9 cellular contexts compared by ENCODE assay signal in the genomic region with DNA sequence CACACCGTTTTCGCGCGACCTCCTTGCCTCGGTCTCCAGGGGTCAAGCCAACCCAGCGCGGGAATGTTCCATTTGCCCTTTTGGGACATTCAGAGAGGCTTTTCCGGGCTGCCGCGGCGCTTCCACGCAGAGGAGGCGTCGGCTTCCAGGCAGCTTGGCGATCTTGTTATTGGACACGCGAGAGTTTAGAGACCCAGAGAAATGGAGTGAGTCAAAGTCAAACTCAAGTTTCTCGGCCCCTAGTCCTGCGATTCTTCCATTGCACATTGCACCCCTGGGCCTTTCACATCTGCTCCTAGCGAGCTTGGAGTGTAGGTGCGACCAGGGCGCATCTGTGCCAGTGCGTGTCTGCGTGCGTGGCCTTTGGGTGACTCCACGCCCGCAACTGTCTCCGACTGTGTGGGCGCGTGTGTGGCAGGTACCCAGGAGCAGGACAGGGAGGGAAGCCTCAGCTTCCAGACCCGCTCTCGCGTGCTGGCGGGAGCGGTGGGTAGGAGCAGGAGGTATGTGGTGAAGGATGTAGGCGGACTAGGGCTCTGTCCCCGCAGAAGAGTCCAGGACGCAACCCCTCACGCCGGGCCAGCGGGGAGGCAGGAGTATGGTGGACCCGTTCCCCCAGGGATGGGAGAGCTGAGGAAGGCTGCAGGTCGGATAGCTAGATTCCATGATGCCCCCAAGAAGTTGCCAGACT. TPM values are rescaled to one million over a fixed set of nuclear protein-coding genes. Genes with fewer than 3 reads are reported as not detected.
DNase-seq lines count a peak whose midpoint lies in the region; FAIRE-seq and TF ChIP-seq lines count a peak whose summit lies in the region.
"Had no signal": no experiment of that assay in that cellular context is flagged by ENCODE, and none has a peak within 500 bp of the region (broad histone marks: within the 10 kb centered on the region; RNA-seq: fewer than 3 reads in every experiment).

No MANE protein-coding gene starts in this region.

- no peak overlapping the region for H3K27ac ChIP-seq in SU-DHL-6 (ENCODE audit: low read depth, low read length)
- H3K27ac ChIP-seq in hepatocyte = no peak overlapping the region
- no peak overlapping the region for H3K27ac ChIP-seq in stomach smooth muscle (ENCODE audit: low read length)

- H3K36me3 ChIP-seq in SU-DHL-6 (ENCODE audit: low read length) (no peaks in the 10 kb centered on the region), hepatocyte (replicated peaks; ENCODE audit: insufficient read depth, low read depth) (no peaks in the 10 kb centered on the region), stomach smooth muscle (ENCODE audit: control insufficient read depth in 2 of 2, insufficient read depth in 2 of 2, low read length in 2 of 2) (no peaks in the 10 kb centered on the region)

- H3K27me3 ChIP-seq in SU-DHL-6 (ENCODE audit: low read length) (no peaks in the 10 kb centered on the region), hepatocyte (peaks cover 86% of the 10 kb centered on the region), stomach smooth muscle (ENCODE audit: control insufficient read depth in 1 of 2, insufficient read depth in 2 of 2, low read length in 2 of 2) (peaks cover 55 to 59% of the 10 kb centered on the region in 2 donors)

- peaks cover 35% of the 10 kb centered on the region for H3K4me1 Mint-ChIP-seq in activated T-cell treated with anti-CD3 and anti-CD28 coated beads, Interleukin-2, amount 50 U/mL, for 24 hours (ENCODE audit: low read depth)

- no peaks in the 10 kb centered on the region for H3K9me2 ChIP-seq in SU-DHL-6 (replicated peaks; ENCODE audit: insufficient read depth, low read length)
- no peaks in the 10 kb centered on the region for H3K9me2 ChIP-seq in hepatocyte (replicated peaks; ENCODE audit: insufficient read depth)

- no peaks in the 10 kb centered on the region for H3K9me3 Mint-ChIP-seq in activated T-cell treated with anti-CD3 and anti-CD28 coated beads, Interleukin-2, amount 50 U/mL, for 24 hours

- H3K27ac Mint-ChIP-seq in activated T-cell treated with anti-CD3 and anti-CD28 coated beads, Interleukin-2, amount 50 U/mL, for 24 hours = no peak overlapping the region

- DNase-seq in activated T-cell treated with anti-CD3 and anti-CD28 coated beads, Interleukin-2, amount 50 U/mL, for 24 hours = no peak
- no peak for DNase-seq in activated T-cell treated with anti-CD3 and anti-CD28 coated beads, Interleukin-2, amount 50 U/mL, for 1 hour
- no peak for DNase-seq in hepatocyte (ENCODE audit: low spot score)
- no peak for DNase-seq in NCI-H2081 (lab: John Stamatoyannopoulos, UW)
- DNase-seq in HTR-8/SVneo (ENCODE audit: insufficient read length, low spot score) = no peak
- no peak for DNase-seq in NCI-H2196 treated with DMSO at 0.1 percent for 48 hours (lab: John Stamatoyannopoulos, UW; ENCODE audit: unreplicated experiment)
- DNase-seq: GOT3 had no signal

- H2AFZ ChIP-seq in SU-DHL-6 (ENCODE audit: low read depth, low read length, severe bottlenecking) (peak overlapping the region; percentile 10), hepatocyte (peak overlapping the region; percentile 52)

- H3K9me3 ChIP-seq in SU-DHL-6 (ENCODE audit: insufficient read depth, low read length) (no peaks in the 10 kb centered on the region), hepatocyte (ENCODE audit: low read depth) (no peaks in the 10 kb centered on the region), stomach smooth muscle (ENCODE audit: control insufficient read depth in 2 of 2, low read length in 2 of 2) (no peaks in the 10 kb centered on the region)

- H3F3A ChIP-seq in SU-DHL-6 (ENCODE audit: insufficient read depth) = no peaks in the 10 kb centered on the region

- H3K4me2 ChIP-seq in SU-DHL-6 (ENCODE audit: low read depth, low read length, poor library complexity, severe bottlenecking) (peak overlapping the region; percentile 32), hepatocyte (peak overlapping the region; percentile 91)

- WGBS in hepatocyte (ENCODE audit: low lambda C conversion rate, missing lambda C conversion rate) = 12% methylated on average over 43 of the region's 43 CpGs

- TF ChIP-seq CTCF in SU-DHL-6 (IDR thresholded peaks at IDR 0.05; ENCODE audit: insufficient read depth, low read length, poor library complexity, severe bottlenecking) = no peak
- TF ChIP-seq CTCF in hepatocyte (IDR thresholded peaks at IDR 0.05; ENCODE audit: poor library complexity) = no peak

- no peak overlapping the region; the same call in 1 of the 2 replicates for H3K9ac ChIP-seq in SU-DHL-6 (ENCODE audit: low read length)
- H3K9ac ChIP-seq in stomach smooth muscle (ENCODE audit: low read length in 2 of 2) = no peak overlapping the region

- FAIRE-seq in HTR-8/SVneo (lab: Jason Lieb, UNC) = no peak

- H3K4me3 Mint-ChIP-seq in activated T-cell treated with anti-CD3 and anti-CD28 coated beads, Interleukin-2, amount 50 U/mL, for 24 hours = peak overlapping the region; percentile 52

- H3K79me2 ChIP-seq in SU-DHL-6 (ENCODE audit: insufficient read depth, low read length) = no peaks in the 10 kb centered on the region
- no peaks in the 10 kb centered on the region for H3K79me2 ChIP-seq in hepatocyte

- peaks cover 21% of the 10 kb centered on the region for H3K4me1 ChIP-seq in hepatocyte (ENCODE audit: insufficient read depth)
- H3K4me1 ChIP-seq in stomach smooth muscle (ENCODE audit: control insufficient read depth, insufficient read depth, low read length) = peaks cover 36% of the 10 kb centered on the region

- H4K20me1 ChIP-seq in SU-DHL-6 (ENCODE audit: low read depth, low read length) (no peaks in the 10 kb centered on the region), hepatocyte (ENCODE audit: insufficient read depth, poor library complexity, severe bottlenecking) (no peaks in the 10 kb centered on the region)

- H3K4me3 ChIP-seq in SU-DHL-6 (ENCODE audit: insufficient read depth, low read length, poor library complexity, severe bottlenecking) = no peak overlapping the region
- no peak overlapping the region for H3K4me3 ChIP-seq in hepatocyte
- H3K4me3 ChIP-seq in stomach smooth muscle (ENCODE audit: low read length in 2 of 2) = peak overlapping the region; percentile 56 to 64

- H3K27me3 Mint-ChIP-seq in activated T-cell treated with anti-CD3 and anti-CD28 coated beads, Interleukin-2, amount 50 U/mL, for 24 hours = peaks cover 78% of the 10 kb centered on the region

- H3K36me3 Mint-ChIP-seq in activated T-cell treated with anti-CD3 and anti-CD28 coated beads, Interleukin-2, amount 50 U/mL, for 24 hours (ENCODE audit: low read depth) = no peaks in the 10 kb centered on the region

RNA-seq across cellular contexts. Expression of gene SIX3, which starts 13.5 kb away (rescaled TPM):
- not detected in 2 replicates for total RNA-seq in hepatocyte
- not detected in 2 replicates for polyA plus RNA-seq in hepatocyte

RNA-seq across cellular contexts. Expression of gene SIX2, which starts 54.2 kb away (rescaled TPM):
- 0.32 and 0.53 TPM in 2 replicates for total RNA-seq in hepatocyte
- polyA plus RNA-seq in hepatocyte = 1.1 and 1.3 TPM in 2 replicates

Comparison
In these comparisons a context has a peak if more than half of its experiments do, and no peak if none do; other contexts are left out.
1. H3K4me3 ChIP-seq: peak in stomach smooth muscle (2 of 2); none in SU-DHL-6 (single experiment) and hepatocyte (single experiment).